In genomic region chr12:71439613-71440392, GRCh38 we compare ENCODE assay signal across 9 cellular contexts. TPM values are rescaled to one million over a fixed set of nuclear protein-coding genes. Genes with fewer than 3 reads are reported as not detected.
DNase-seq lines count a peak whose midpoint lies in the region; ATAC-seq, FAIRE-seq and TF ChIP-seq lines count a peak whose summit lies in the region.
"Had no signal": no experiment of that assay in that cellular context is flagged by ENCODE, and none has a peak within 500 bp of the region (broad histone marks: within the 10 kb centered on the region; RNA-seq: fewer than 3 reads in every experiment).

Gene LGR5 (plus strand): TSS chr12:71439798. CDS start chr12:71440081, 283 bp downstream.

- peaks cover 19 to 31% (median 26%) of the 10 kb centered on the region in 10 experiments for H3K4me1 ChIP-seq in BLaER1 treated with 17β-estradiol and CSF1 and Interleukin-3, amounts not matched to agents 10 nM and 100 nM
- peaks cover 2% of the 10 kb centered on the region for H3K4me1 ChIP-seq in NT2/D1 (ENCODE audit: insufficient read depth, insufficient read length)

- H3K27ac Mint-ChIP-seq in stimulated activated memory B cell treated with anti-CD40 and anti-IgM and Interleukin-4, amounts not matched to agents 10 μg/mL and 1 μg/mL and 100 μg/mL, for 72 hours: no peak within 1 kb of the TSS

- H3K4me1 Mint-ChIP-seq in stimulated activated memory B cell treated with anti-CD40 and anti-IgM and Interleukin-4, amounts not matched to agents 10 μg/mL and 1 μg/mL and 100 μg/mL, for 72 hours: peaks cover 27% of the 10 kb centered on the region

- peak within 1 kb of the TSS; percentile 77 for H3K4me3 Mint-ChIP-seq in stimulated activated memory B cell treated with anti-CD40 and anti-IgM and Interleukin-4, amounts not matched to agents 10 μg/mL and 1 μg/mL and 100 μg/mL, for 72 hours

- H3K36me3 ChIP-seq in BLaER1 treated with 17β-estradiol and CSF1 and Interleukin-3, amounts not matched to agents 10 nM and 100 nM: peaks cover 0 to 5% (median 0%) of the 10 kb centered on the region in 11 experiments; a peak in 2 of 22 replicates
- no peaks in the 10 kb centered on the region for H3K36me3 ChIP-seq in NT2/D1 (ENCODE audit: insufficient read depth, insufficient read length, low read length)

- H3K4me2 ChIP-seq in BLaER1 treated with 17β-estradiol and CSF1 and Interleukin-3, amounts not matched to agents 10 nM and 100 nM: peak within 1 kb of the TSS; percentile 92 to 100 (median 99)

- H3K27ac ChIP-seq in BLaER1 treated with 17β-estradiol and CSF1 and Interleukin-3, amounts not matched to agents 10 nM and 100 nM: no peak within 1 kb of the TSS
- H3K27ac ChIP-seq: HL-60 had no signal

- peak within 1 kb of the TSS; percentile 54 to 73 (median 63) for H3K4me3 ChIP-seq in BLaER1 treated with 17β-estradiol and CSF1 and Interleukin-3, amounts not matched to agents 10 nM and 100 nM
- peak within 1 kb of the TSS; percentile 71 for H3K4me3 ChIP-seq in NT2/D1 (ENCODE audit: insufficient read length, low read depth)

- peaks cover 63 to 73% (median 67%) of the 10 kb centered on the region in 11 experiments for H3K27me3 ChIP-seq in BLaER1 treated with 17β-estradiol and CSF1 and Interleukin-3, amounts not matched to agents 10 nM and 100 nM
- peaks cover 71% of the 10 kb centered on the region for H3K27me3 ChIP-seq in NT2/D1 (ENCODE audit: insufficient read depth, insufficient read length)

- DNase-seq in H54 (ENCODE audit: insufficient read length, low spot score) (no peak), NT2/D1 (ENCODE audit: low read depth, low spot score) (peak; percentile 39), cerebellum (ENCODE audit: low spot score) (peak; percentile 32), kidney tubule cell (ENCODE audit: low spot score) (peak; percentile 20)

- H3K36me3 Mint-ChIP-seq in stimulated activated memory B cell treated with anti-CD40 and anti-IgM and Interleukin-4, amounts not matched to agents 10 μg/mL and 1 μg/mL and 100 μg/mL, for 72 hours: no peaks in the 10 kb centered on the region

- peak; percentile 81 for TF ChIP-seq POLR2A in H54 (IDR thresholded peaks at IDR 0.05; ENCODE audit: low read depth, low read length)

- peaks cover 0 to 29% (median 17%) of the 10 kb centered on the region in 11 experiments; a peak in 14 of 22 replicates for H4K20me1 ChIP-seq in BLaER1 treated with 17β-estradiol and CSF1 and Interleukin-3, amounts not matched to agents 10 nM and 100 nM

- peaks cover 58% of the 10 kb centered on the region for H3K27me3 Mint-ChIP-seq in stimulated activated memory B cell treated with anti-CD40 and anti-IgM and Interleukin-4, amounts not matched to agents 10 μg/mL and 1 μg/mL and 100 μg/mL, for 72 hours

- peaks cover 33 to 41% (median 39%) of the 10 kb centered on the region in 11 experiments for H3K9me3 ChIP-seq in BLaER1 treated with 17β-estradiol and CSF1 and Interleukin-3, amounts not matched to agents 10 nM and 100 nM (replicated peaks in 1 of 11)
- peaks cover 27% of the 10 kb centered on the region for H3K9me3 ChIP-seq in NT2/D1 (ENCODE audit: insufficient read depth, low read length)

- ATAC-seq in stimulated activated memory B cell treated with anti-CD40 and anti-IgM and Interleukin-4, amounts not matched to agents 10 μg/mL and 1 μg/mL and 100 μg/mL, for 72 hours: peak; percentile 67
- ATAC-seq in HG03097 (IDR thresholded peaks at IDR 0.05; ENCODE audit: low FRiP score, unreplicated experiment) (no peak), GM19467 (IDR thresholded peaks at IDR 0.05; ENCODE audit: unreplicated experiment) (no peak)

- peak within 1 kb of the TSS in 7 of 11 experiments; percentile 23 to 53 (median 38); a peak in 13 of 22 replicates for H3K9ac ChIP-seq in BLaER1 treated with 17β-estradiol and CSF1 and Interleukin-3, amounts not matched to agents 10 nM and 100 nM
- H3K9ac ChIP-seq in NT2/D1 (ENCODE audit: insufficient read length, low read depth): peak within 1 kb of the TSS; percentile 76

- peaks cover 18% of the 10 kb centered on the region for H3K9me3 Mint-ChIP-seq in stimulated activated memory B cell treated with anti-CD40 and anti-IgM and Interleukin-4, amounts not matched to agents 10 μg/mL and 1 μg/mL and 100 μg/mL, for 72 hours

- no peak for FAIRE-seq in H54 (lab: Jason Lieb, UNC)

RNA-seq across cellular contexts. Expression of gene LGR5, which starts in this region (rescaled TPM):
- 0.91 TPM for total RNA-seq in cerebellum

Comparison
In these comparisons a context has a peak if more than half of its experiments do, and no peak if none do; other contexts are left out.
1. Peak in DNase-seq in cerebellum; RNA of the gene not detected or under 1 TPM.